Comparison of ENCODE assay signal across 9 cellular contexts in genomic region chr5:176416123-176416924, GRCh38. TPM values are rescaled to one million over a fixed set of nuclear protein-coding genes. Genes with fewer than 3 reads are reported as not detected.
A peak's percentile ranks its signal among the peaks of the same experiment; 100 is the strongest.
DNase-seq lines count a peak whose midpoint lies in the region; ATAC-seq, FAIRE-seq and TF ChIP-seq lines count a peak whose summit lies in the region.
"Had no signal": no experiment of that assay in that cellular context is flagged by ENCODE, and none has a peak within 500 bp of the region (broad histone marks: within the 10 kb centered on the region; RNA-seq: fewer than 3 reads in every experiment).

A gene with protein sequence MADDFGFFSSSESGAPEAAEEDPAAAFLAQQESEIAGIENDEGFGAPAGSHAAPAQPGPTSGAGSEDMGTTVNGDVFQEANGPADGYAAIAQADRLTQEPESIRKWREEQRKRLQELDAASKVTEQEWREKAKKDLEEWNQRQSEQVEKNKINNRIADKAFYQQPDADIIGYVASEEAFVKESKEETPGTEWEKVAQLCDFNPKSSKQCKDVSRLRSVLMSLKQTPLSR (minus strand): TSS chr5:176416539. CDS start chr5:176416363, 176 bp downstream.

- peaks cover 41% of the 10 kb centered on the region for H3K79me2 ChIP-seq in keratinocyte (ENCODE audit: control insufficient read depth, insufficient read depth, low read length)

- H2AFZ ChIP-seq in keratinocyte (ENCODE audit: control insufficient read depth, low read length), result peak within 1 kb of the TSS; percentile 35

- peak within 1 kb of the TSS; percentile 77 for H3K4me2 ChIP-seq in keratinocyte (ENCODE audit: control insufficient read depth, extremely low read depth, insufficient read depth, low read depth, low read length)

- H3K27ac ChIP-seq in keratinocyte (ENCODE audit: control insufficient read depth, insufficient read depth, low read length), result peak within 1 kb of the TSS; percentile 86

- ATAC-seq in GM18867 (IDR thresholded peaks at IDR 0.05; ENCODE audit: unreplicated experiment), result peak; percentile 96
- peak; percentile 94 for ATAC-seq in HG03097 (IDR thresholded peaks at IDR 0.05; ENCODE audit: low FRiP score, unreplicated experiment)

- peak within 1 kb of the TSS; percentile 91 for H3K9ac ChIP-seq in keratinocyte (ENCODE audit: control insufficient read depth, extremely low read depth, insufficient read depth, low read length)

- TF ChIP-seq CTCF in keratinocyte (optimal IDR thresholded peaks at IDR 0.05 in 1 of 3, IDR thresholded peaks at IDR 0.05 in 1 of 3, conservative IDR thresholded peaks at IDR 0.05 in 1 of 3; ENCODE audit: extremely low read depth in 1 of 3, insufficient read depth in 2 of 3, low read length in 3 of 3), result peak in 2 of 3 experiments; percentile 64 to 87

- dilution Hi-C loops in keratinocyte (cut with MboI; ENCODE audit: extremely low pct_ligation_motif_present, low sequenced_read_pairs), result no loop called here

- no peaks in the 10 kb centered on the region for H3K9me3 ChIP-seq in keratinocyte (ENCODE audit: control insufficient read depth, low read depth, low read length)

- H3K4me3 ChIP-seq in keratinocyte (ENCODE audit: control insufficient read depth in 2 of 3, extremely low read depth in 1 of 3, insufficient read depth in 2 of 3, low read depth in 1 of 3, low read length in 3 of 3), result peak within 1 kb of the TSS; percentile 86 to 95 (median 91)

- no peaks in the 10 kb centered on the region for H3K27me3 ChIP-seq in keratinocyte (ENCODE audit: control insufficient read depth, extremely low read depth, insufficient read depth, low read length)

- DNase-seq in AG08396 (ENCODE audit: low spot score), result peak; percentile 97
- peak; percentile 84 for DNase-seq in NCI-H2227 (lab: John Stamatoyannopoulos, UW; ENCODE audit: unreplicated experiment)
- DNase-seq in activated CD4-positive, CD25-positive, alpha-beta regulatory T cell treated with anti-CD3 and anti-CD28 coated beads, Interleukin-2, amount 50 U/mL, for 72 hours, result peak; percentile 83
- DNase-seq in cerebellar cortex (ENCODE audit: low spot score), result peak; percentile 83
- no peak for DNase-seq in keratinocyte (ENCODE audit: low read depth, low spot score)
- peak; percentile 90 to 91 for DNase-seq in stimulated activated CD4-positive, alpha-beta T cell treated with anti-CD3 and anti-CD28 coated beads, Interleukin-15, amount 100 ng/mL, for 1 hour (ENCODE audit: low read depth in 1 of 2, low spot score in 1 of 2)

- peaks cover 56% of the 10 kb centered on the region for H3K4me1 ChIP-seq in keratinocyte (ENCODE audit: control insufficient read depth, extremely low read depth, insufficient read depth, low read length)

- peaks cover 3% of the 10 kb centered on the region for H4K20me1 ChIP-seq in keratinocyte (ENCODE audit: control insufficient read depth, extremely low read depth, insufficient read depth, low read length)

- H3K9me1 ChIP-seq in keratinocyte (ENCODE audit: control insufficient read depth, extremely low read depth, insufficient read depth, low read length), result no peaks in the 10 kb centered on the region

- FAIRE-seq in keratinocyte (lab: Jason Lieb, UNC), result no peak
- FAIRE-seq: colon had no signal

- H3K36me3 ChIP-seq in keratinocyte (ENCODE audit: control insufficient read depth in 2 of 2, extremely low read depth in 1 of 2, insufficient read depth in 2 of 2, low read length in 2 of 2), result peaks cover 1 to 2% of the 10 kb centered on the region in 2 experiments

RNA-seq across cellular contexts. Expression of the gene that starts here (rescaled TPM):
- polyA plus RNA-seq in keratinocyte, result 326 to 485 TPM (median 427 TPM) in 3 replicates
- polyA plus RNA-seq in keratinocyte (2011; ENCODE audit: low read depth), result 465 TPM
- 241 and 487 TPM in 2 replicates for polyA plus RNA-seq in keratinocyte (2011; cell fraction: cytosol; rRNA removed)
- polyA plus RNA-seq in keratinocyte (2011; cell fraction: nucleus; rRNA removed), result 219 and 221 TPM in 2 replicates
- polyA plus RNA-seq in keratinocyte (2012; ENCODE audit: low replicate concordance), result 435 and 459 TPM in 2 replicates
- polyA minus RNA-seq in keratinocyte, result 151 to 200 TPM (median 157 TPM) in 3 replicates
- 467 TPM for polyA minus RNA-seq in keratinocyte (2011; cell fraction: cytosol; rRNA and poly(A)+ RNA removed)
- 69.2 and 77.9 TPM in 2 replicates for polyA minus RNA-seq in keratinocyte (2011; cell fraction: nucleus; rRNA and poly(A)+ RNA removed)
